Comparison of ENCODE assay signal across 9 cellular contexts in genomic region chr1:17588048-17588781, GRCh38. TPM values are rescaled to one million over a fixed set of nuclear protein-coding genes. Genes with fewer than 3 reads are reported as not detected.
DNase-seq lines count a peak whose midpoint lies in the region; ATAC-seq, FAIRE-seq and TF ChIP-seq lines count a peak whose summit lies in the region.
"Had no signal": no experiment of that assay in that cellular context is flagged by ENCODE, and none has a peak within 500 bp of the region (broad histone marks: within the 10 kb centered on the region; RNA-seq: fewer than 3 reads in every experiment).

No MANE protein-coding gene starts in this region.

- no peak for TF ChIP-seq CTCF in A549 (IDR thresholded peaks at IDR 0.05)
- no peak for TF ChIP-seq CTCF in dorsolateral prefrontal cortex (IDR thresholded peaks at IDR 0.05 in 54 of 56, conservative IDR thresholded peaks at IDR 0.05 in 2 of 56; ENCODE audit: low read depth in 1 of 56, partially characterized antibody in 56 of 56)

- peak overlapping the region in 1 of 2 experiments; percentile 46 for H3K14ac ChIP-seq in mesenchymal stem cell (ENCODE audit: low read length in 2 of 2)

- H3K18ac ChIP-seq in mesenchymal stem cell (ENCODE audit: low read depth in 1 of 2, low read length in 2 of 2): peak overlapping the region; percentile 79 to 92

- CTCF ChIA-PET in A549 (lab: Yijun Ruan, JAX): interaction anchor here (1.0 to 3.4 kb wide), 3 partner anchors 12 to 86 kb away, joined by 3 to 25 read pairs (median 17); no protein-coding TSS in a partner anchor

- peak overlapping the region; percentile 70 for H4K91ac ChIP-seq in mesenchymal stem cell (ENCODE audit: low read length)

- H2AK5ac ChIP-seq in mesenchymal stem cell (ENCODE audit: low read length, severe bottlenecking): peak overlapping the region; percentile 34

- TF ChIP-seq EP300 in A549 (IDR thresholded peaks at IDR 0.05): no peak

- H3K4me3 ChIP-seq in A549 (peak overlapping the region; percentile 23; the same call in 1 of the 3 replicates), MG63 (peak overlapping the region; percentile 25), dorsolateral prefrontal cortex (no peak overlapping the region), mesenchymal stem cell (ENCODE audit: insufficient read depth in 1 of 2, low read depth in 1 of 2, low read length in 2 of 2) (peak overlapping the region in 1 of 2 experiments; percentile 33)

- H2BK15ac ChIP-seq in mesenchymal stem cell (ENCODE audit: low read depth, poor library complexity, severe bottlenecking): peak overlapping the region; percentile 57

- H3K9ac ChIP-seq in mesenchymal stem cell (ENCODE audit: low read length): peak overlapping the region; percentile 77

- TF ChIP-seq POLR2A in A549 (IDR thresholded peaks at IDR 0.05; ENCODE audit: low read length): no peak

- H3K23ac ChIP-seq in mesenchymal stem cell (ENCODE audit: low read length in 2 of 2): no peak overlapping the region

- peak overlapping the region; percentile 45 for H2BK120ac ChIP-seq in mesenchymal stem cell (ENCODE audit: low read depth, low read length)

- H3K4me1 ChIP-seq in A549 (peaks cover 46% of the 10 kb centered on the region), mesenchymal stem cell (ENCODE audit: control insufficient read depth, insufficient read depth, low read depth, low read length) (peaks cover 51% of the 10 kb centered on the region)

- H2BK12ac ChIP-seq in mesenchymal stem cell (ENCODE audit: low read length in 2 of 2): peak overlapping the region; percentile 28 to 82

- peak overlapping the region; percentile 78 for H3K4me2 ChIP-seq in A549
- peak overlapping the region; percentile 50 for H3K4me2 ChIP-seq in mesenchymal stem cell (ENCODE audit: low read length, poor library complexity, severe bottlenecking)

- DNase-seq in A549 (ENCODE audit: low read depth in 1 of 2, low spot score in 1 of 2) (peak in 1 of 2 experiments; percentile 38), MG63 (peak; percentile 76), dorsolateral prefrontal cortex (no peak), mesenchymal stem cell (peak; percentile 65), frontal cortex (ENCODE audit: low spot score in 2 of 2) (no peak), posterior vena cava (ENCODE audit: low spot score) (no peak)
- DNase-seq: CD4-positive, alpha-beta T cell had no signal

- intact Hi-C loops in dorsolateral prefrontal cortex (cut with DNase I) (no loop called here), posterior vena cava (cut with DNase I) (no loop called here)

- no peak for FAIRE-seq in A549 (lab: Jason Lieb, UNC)
- no peak for FAIRE-seq in frontal cortex (lab: Jason Lieb, UNC)

- 40% methylated on average over 5 of the region's 13 CpGs for WGBS in A549 (ENCODE audit: missing lambda C conversion rate)
- WGBS in mesenchymal stem cell: 7% methylated on average over 12 of the region's 13 CpGs

- POLR2A ChIA-PET in A549 (lab: Yijun Ruan, JAX): no interaction called here

- H4K8ac ChIP-seq in mesenchymal stem cell (ENCODE audit: low read length): peak overlapping the region; percentile 21

- peak overlapping the region; percentile 73 to 91 for H3K27ac ChIP-seq in A549
- H3K27ac ChIP-seq in dorsolateral prefrontal cortex: peak overlapping the region in 33 of 59 donors; percentile 5 to 70 (median 45)
- peak overlapping the region; percentile 84 for H3K27ac ChIP-seq in mesenchymal stem cell (ENCODE audit: low read length, poor library complexity, severe bottlenecking)

- peak overlapping the region; percentile 39 for H2AFZ ChIP-seq in mesenchymal stem cell (ENCODE audit: low read depth, low read length)

- peaks cover 12% of the 10 kb centered on the region for H3K79me1 ChIP-seq in mesenchymal stem cell (replicated peaks; ENCODE audit: low read length, poor library complexity, severe bottlenecking)

- H3K36me3 ChIP-seq in MG63 (no peaks in the 10 kb centered on the region; the same call in 1 of the 2 replicates), mesenchymal stem cell (ENCODE audit: control insufficient read depth in 1 of 2, insufficient read depth in 2 of 2, low read depth in 1 of 2, low read length in 2 of 2) (peaks cover 19 to 31% of the 10 kb centered on the region in 2 experiments)

- peak; percentile 49 to 78; a peak in 5 of 6 replicates for ATAC-seq in A549
- ATAC-seq in HG03571 (IDR thresholded peaks at IDR 0.05; ENCODE audit: unreplicated experiment): no peak
- no peak for ATAC-seq in HG02588 (IDR thresholded peaks at IDR 0.05; ENCODE audit: unreplicated experiment)

- TF ChIP-seq RAD21 in A549 (conservative IDR thresholded peaks at IDR 0.05 in 1 of 2, IDR thresholded peaks at IDR 0.05 in 1 of 2): no peak

- peak overlapping the region; percentile 26 to 71 for H3K4ac ChIP-seq in mesenchymal stem cell (ENCODE audit: low read depth in 1 of 2, low read length in 2 of 2)

- H3K9me3 ChIP-seq in A549 (no peaks in the 10 kb centered on the region), MG63 (no peaks in the 10 kb centered on the region), mesenchymal stem cell (ENCODE audit: control insufficient read depth, low read length) (no peaks in the 10 kb centered on the region)

- H3K27me3 ChIP-seq in MG63 (no peaks in the 10 kb centered on the region), dorsolateral prefrontal cortex (no peaks in the 10 kb centered on the region), mesenchymal stem cell (ENCODE audit: control insufficient read depth in 1 of 2, insufficient read depth in 1 of 2, low read length in 2 of 2) (no peaks in the 10 kb centered on the region)

- H2BK5ac ChIP-seq in mesenchymal stem cell (ENCODE audit: low read depth, low read length, poor library complexity, severe bottlenecking): peak overlapping the region; percentile 54

TF ChIP-seq in A549, 52 proteins besides CTCF, POLR2A, EP300 and RAD21:
- no peak for TF ChIP-seq JUNB (IDR thresholded peaks at IDR 0.05)
- no peak for TF ChIP-seq PHF8 (IDR thresholded peaks at IDR 0.05; ENCODE audit: borderline replicate concordance, low read depth)

RNA-seq across cellular contexts. Expression of gene ARHGEF10L, which starts 48.7 kb away (rescaled TPM):
- polyA plus RNA-seq in A549 (2011; rRNA removed): 3.5 and 4.1 TPM in 2 replicates
- polyA plus RNA-seq in A549 (2012; cell fraction: cytosol; rRNA removed): 5.9 and 8.0 TPM in 2 replicates
- 15.0 and 18.0 TPM in 2 replicates for polyA plus RNA-seq in A549 (2012; cell fraction: nucleus; rRNA removed)
- 4.1 to 5.2 TPM (median 4.4 TPM) in 3 replicates for polyA plus RNA-seq in A549 (2017; fragmentation: RNase III; extraction: RNeasy Plus Mini Kit Qiagen cat#74134 plus additional on column Dnase treatment)
- polyA minus RNA-seq in A549 (2011; rRNA and poly(A)+ RNA removed): 7.6 and 10.9 TPM in 2 replicates
- total RNA-seq in MG63 (2014; rRNA removed; shearing (Covaris generic); ENCODE audit: low replicate concordance): 7.6 and 15.9 TPM in 2 replicates
- total RNA-seq in dorsolateral prefrontal cortex: 10 to 100 TPM; 25.8 to 86.0 (median 36.9) TPM
- polyA plus RNA-seq in mesenchymal stem cell (2013, experiment 1 of 2): 6.9 TPM
- 7.2 TPM for polyA plus RNA-seq in mesenchymal stem cell (2013, experiment 2 of 2)
- 25.7 TPM for total RNA-seq in frontal cortex
- 100 to 1,000 TPM; 103 to 111 TPM for total RNA-seq in posterior vena cava

Comparison
In these comparisons a context has a peak if more than half of its experiments do, and no peak if none do; other contexts are left out.
1. ATAC-seq: peak in A549 (2 of 2); none in HG03571 (single experiment) and HG02588 (single experiment).
2. DNase-seq: peak in MG63 (single experiment) and mesenchymal stem cell (single experiment); none in dorsolateral prefrontal cortex (0 of 10), frontal cortex (0 of 2) and posterior vena cava (single experiment).
3. H3K4me3 ChIP-seq: peak in A549 (single experiment) and MG63 (single experiment); none in dorsolateral prefrontal cortex (0 of 59).
4. Peak in every context shown above with its lines, with median percentiles within 50 percentile points of each other: H3K27ac ChIP-seq.